In the genomic region with DNA sequence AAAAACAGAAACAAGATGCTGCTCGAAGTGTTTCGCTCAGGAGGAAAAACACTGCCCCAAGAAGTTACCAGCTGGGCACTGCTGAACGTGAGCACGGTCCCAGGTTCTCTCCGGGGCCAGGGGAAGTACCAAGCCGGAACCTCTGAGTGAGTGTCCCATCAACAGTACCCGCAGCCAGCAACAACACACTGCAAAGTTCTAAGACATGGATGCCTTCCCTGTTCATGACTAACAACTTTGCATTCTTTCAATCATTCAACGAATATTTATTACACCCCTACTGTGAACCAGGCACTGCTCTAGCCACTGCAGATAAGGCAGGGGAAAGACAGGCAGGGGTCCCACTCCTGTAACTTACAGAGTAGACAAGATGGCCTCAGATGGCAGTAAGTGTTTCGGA, we compare ENCODE assay signal across 19 cellular contexts.
DNase-seq lines count a peak whose midpoint lies in the region; ATAC-seq, FAIRE-seq and TF ChIP-seq lines count a peak whose summit lies in the region.
"Had no signal": no experiment of that assay in that cellular context is flagged by ENCODE, and none has a peak within 500 bp of the region (broad histone marks: within the 10 kb centered on the region; RNA-seq: fewer than 3 reads in every experiment).

No MANE protein-coding gene starts in this region.

- no TSS peak for BruUV-seq in PC-9 (replicated peaks; lab: Mats Ljungman, UMichigan)

- no peak overlapping the region for H3K4me3 Mint-ChIP-seq in astrocyte (ENCODE audit: unreplicated experiment)
- no peak overlapping the region for H3K4me3 Mint-ChIP-seq in stimulated activated naive B cell treated with anti-CD40 and anti-IgM and Interleukin-4, amounts not matched to agents 10 μg/mL and 1 μg/mL and 100 μg/mL, for 72 hours
- H3K4me3 Mint-ChIP-seq: activated CD4-positive, alpha-beta T cell treated with anti-CD3 and anti-CD28 coated beads, Interleukin-2, amount 10 ng/mL, durations not matched to agents 7 days and 5 days; activated T-cell treated with anti-CD3 and anti-CD28 coated beads, Interleukin-2, amount 50 U/mL, for 72 hours; CD8-positive, alpha-beta T cell; immature natural killer cell; stimulated activated effector memory CD8-positive, alpha-beta T cell treated with anti-CD3 and anti-CD28 coated beads, Interleukin-12 subunit alpha, Interleukin-12 subunit beta, amount 100 ng/mL, for 72 hours had no signal

- ATAC-seq in GM18907 (IDR thresholded peaks at IDR 0.05; ENCODE audit: unreplicated experiment) = peak; percentile 49
- peak; percentile 72 to 88 for ATAC-seq in stimulated activated naive B cell treated with anti-CD40 and anti-IgM and Interleukin-4, amounts not matched to agents 10 μg/mL and 1 μg/mL and 100 μg/mL, for 72 hours (replicated peaks)
- ATAC-seq: activated T-cell treated with anti-CD3 and anti-CD28 coated beads, Interleukin-2, amount 50 U/mL, for 72 hours; CD8-positive, alpha-beta T cell; stimulated activated effector memory CD8-positive, alpha-beta T cell treated with anti-CD3 and anti-CD28 coated beads, Interleukin-12 subunit alpha, Interleukin-12 subunit beta, amount 100 ng/mL, for 72 hours had no signal

- H3K36me3 ChIP-seq in astrocyte (ENCODE audit: insufficient read depth, low read length) (no peaks in the 10 kb centered on the region), Karpas-422 (ENCODE audit: insufficient read depth, low read length) (no peaks in the 10 kb centered on the region), PC-9 (ENCODE audit: low read depth) (no peaks in the 10 kb centered on the region)
- H3K36me3 ChIP-seq: vagina had no signal

- H3K27me3 Mint-ChIP-seq in astrocyte (ENCODE audit: low read depth, unreplicated experiment) = no peaks in the 10 kb centered on the region
- peaks cover 3 to 7% of the 10 kb centered on the region in 2 donors for H3K27me3 Mint-ChIP-seq in stimulated activated naive B cell treated with anti-CD40 and anti-IgM and Interleukin-4, amounts not matched to agents 10 μg/mL and 1 μg/mL and 100 μg/mL, for 72 hours
- H3K27me3 Mint-ChIP-seq: activated CD4-positive, alpha-beta T cell treated with anti-CD3 and anti-CD28 coated beads, Interleukin-2, amount 10 ng/mL, durations not matched to agents 7 days and 5 days had no signal

- POLR2A ChIA-PET in PC-9 (lab: Charles Lee; ENCODE audit: unreplicated experiment) = interaction anchor here (0.8 kb wide), 1 partner anchor 23 kb away, joined by 9 read pairs; no protein-coding TSS in a partner anchor

- intact Hi-C loops in PC-9 (cut with micrococcal nuclease; ENCODE audit: unreplicated experiment) = no loop called here

- no peak overlapping the region for H3K27ac Mint-ChIP-seq in astrocyte (ENCODE audit: unreplicated experiment)
- H3K27ac Mint-ChIP-seq in stimulated activated naive B cell treated with anti-CD40 and anti-IgM and Interleukin-4, amounts not matched to agents 10 μg/mL and 1 μg/mL and 100 μg/mL, for 72 hours = no peak overlapping the region
- H3K27ac Mint-ChIP-seq: activated CD4-positive, alpha-beta T cell treated with anti-CD3 and anti-CD28 coated beads, Interleukin-2, amount 10 ng/mL, durations not matched to agents 7 days and 5 days; activated T-cell treated with anti-CD3 and anti-CD28 coated beads, Interleukin-2, amount 50 U/mL, for 72 hours; CD8-positive, alpha-beta T cell had no signal

- peaks cover 7% of the 10 kb centered on the region for H3K4me1 Mint-ChIP-seq in astrocyte (ENCODE audit: low read depth, unreplicated experiment)
- H3K4me1 Mint-ChIP-seq in stimulated activated naive B cell treated with anti-CD40 and anti-IgM and Interleukin-4, amounts not matched to agents 10 μg/mL and 1 μg/mL and 100 μg/mL, for 72 hours = peaks cover 14 to 18% of the 10 kb centered on the region in 2 donors
- H3K4me1 Mint-ChIP-seq: immature natural killer cell; stimulated activated effector memory CD8-positive, alpha-beta T cell treated with anti-CD3 and anti-CD28 coated beads, Interleukin-12 subunit alpha, Interleukin-12 subunit beta, amount 100 ng/mL, for 72 hours had no signal

- H3K27ac ChIP-seq in astrocyte (ENCODE audit: low read depth, low read length) (peak overlapping the region; percentile 16), Karpas-422 (ENCODE audit: low read length) (no peak overlapping the region), PC-9 (no peak overlapping the region)
- H3K27ac ChIP-seq: vagina had no signal

- H3K9me3 ChIP-seq in astrocyte (ENCODE audit: insufficient read depth, low read depth, low read length) (no peaks in the 10 kb centered on the region), Karpas-422 (ENCODE audit: low read length) (no peaks in the 10 kb centered on the region), PC-9 (ENCODE audit: insufficient read depth, low read depth) (no peaks in the 10 kb centered on the region)
- H3K9me3 ChIP-seq: vagina had no signal

- peak; percentile 74 for FAIRE-seq in astrocyte (lab: Jason Lieb, UNC)
- FAIRE-seq: H1 had no signal

- TF ChIP-seq CTCF in astrocyte (IDR thresholded peaks at IDR 0.05; ENCODE audit: insufficient read depth, low read depth, low read length) (no peak), PC-9 (conservative IDR thresholded peaks at IDR 0.05) (no peak)

- H3K27me3 ChIP-seq in astrocyte (ENCODE audit: insufficient read depth, low read length) (no peaks in the 10 kb centered on the region), Karpas-422 (ENCODE audit: low read length) (no peaks in the 10 kb centered on the region), PC-9 (ENCODE audit: insufficient read depth, low read depth) (no peaks in the 10 kb centered on the region)
- H3K27me3 ChIP-seq: vagina had no signal

- no peaks in the 10 kb centered on the region for H4K20me1 ChIP-seq in astrocyte (ENCODE audit: insufficient read depth, low read length)
- peaks cover 64% of the 10 kb centered on the region for H4K20me1 ChIP-seq in Karpas-422 (ENCODE audit: insufficient read depth, low read depth, low read length)
- no peaks in the 10 kb centered on the region for H4K20me1 ChIP-seq in PC-9 (ENCODE audit: insufficient read depth)

- H3K4me3 ChIP-seq in astrocyte (ENCODE audit: insufficient read depth, low read depth, low read length) (no peak overlapping the region), Karpas-422 (ENCODE audit: low read length) (no peak overlapping the region), PC-9 (no peak overlapping the region)
- H3K4me3 ChIP-seq: vagina had no signal

- CTCF ChIA-PET in PC-9 (lab: Charles Lee) = no interaction called here

- peaks cover 6% of the 10 kb centered on the region for H3K36me3 Mint-ChIP-seq in astrocyte (ENCODE audit: low read depth, unreplicated experiment)
- peaks cover 8 to 15% of the 10 kb centered on the region in 2 donors for H3K36me3 Mint-ChIP-seq in stimulated activated naive B cell treated with anti-CD40 and anti-IgM and Interleukin-4, amounts not matched to agents 10 μg/mL and 1 μg/mL and 100 μg/mL, for 72 hours
- H3K36me3 Mint-ChIP-seq: stimulated activated effector memory CD8-positive, alpha-beta T cell treated with anti-CD3 and anti-CD28 coated beads, Interleukin-12 subunit alpha, Interleukin-12 subunit beta, amount 100 ng/mL, for 72 hours had no signal

- no peaks in the 10 kb centered on the region for H3F3A ChIP-seq in PC-9 (ENCODE audit: insufficient read depth, low read depth)

- no peaks in the 10 kb centered on the region for H3K9me3 Mint-ChIP-seq in astrocyte (ENCODE audit: unreplicated experiment)
- H3K9me3 Mint-ChIP-seq in stimulated activated naive B cell treated with anti-CD40 and anti-IgM and Interleukin-4, amounts not matched to agents 10 μg/mL and 1 μg/mL and 100 μg/mL, for 72 hours = no peaks in the 10 kb centered on the region
- H3K9me3 Mint-ChIP-seq: activated CD4-positive, alpha-beta T cell treated with anti-CD3 and anti-CD28 coated beads, Interleukin-2, amount 10 ng/mL, durations not matched to agents 7 days and 5 days; activated T-cell treated with anti-CD3 and anti-CD28 coated beads, Interleukin-2, amount 50 U/mL, for 72 hours; CD8-positive, alpha-beta T cell; immature natural killer cell; stimulated activated effector memory CD8-positive, alpha-beta T cell treated with anti-CD3 and anti-CD28 coated beads, Interleukin-12 subunit alpha, Interleukin-12 subunit beta, amount 100 ng/mL, for 72 hours had no signal

- H3K4me1 ChIP-seq in astrocyte (ENCODE audit: insufficient read depth, low read length) (peaks cover 26% of the 10 kb centered on the region), Karpas-422 (ENCODE audit: low read length) (no peaks in the 10 kb centered on the region), PC-9 (replicated peaks; ENCODE audit: insufficient read depth) (no peaks in the 10 kb centered on the region)

- DNase-seq in astrocyte (ENCODE audit: low read depth) (peak; percentile 63), kidney tubule cell (ENCODE audit: low spot score) (peak; percentile 27), Karpas-422 (no peak), DMS 273 treated with DMSO at 0.1 percent for 48 hours (lab: John Stamatoyannopoulos, UW) (no peak), PC-9 (no peak)
- no peak for DNase-seq in stimulated activated naive B cell treated with anti-CD40 and anti-IgM and Interleukin-4, amounts not matched to agents 10 μg/mL and 1 μg/mL and 100 μg/mL, for 72 hours
- DNase-seq: activated CD4-positive, alpha-beta T cell treated with anti-CD3 and anti-CD28 coated beads, Interleukin-2, amount 10 ng/mL, durations not matched to agents 7 days and 5 days; activated T-cell treated with anti-CD3 and anti-CD28 coated beads, Interleukin-2, amount 50 U/mL, for 72 hours; amygdala; CD8-positive, alpha-beta T cell; foreskin fibroblast; immature natural killer cell; NCI-H69; RPMI8226; stimulated activated CD4-positive, alpha-beta T cell treated with anti-CD3 and anti-CD28 coated beads, Interleukin-4, amount 100 ng/mL, for 4 hours had no signal

- no peaks in the 10 kb centered on the region for H3K9me2 ChIP-seq in Karpas-422 (replicated peaks; ENCODE audit: insufficient read depth, low read length)
- no peaks in the 10 kb centered on the region for H3K9me2 ChIP-seq in PC-9 (ENCODE audit: insufficient read depth)

- peak overlapping the region; percentile 29 for H3K9ac ChIP-seq in astrocyte (ENCODE audit: low read length)
- no peak overlapping the region for H3K9ac ChIP-seq in Karpas-422 (ENCODE audit: low read length)

- H2AFZ ChIP-seq in astrocyte (ENCODE audit: low read depth, low read length) (peak overlapping the region; percentile 57), Karpas-422 (ENCODE audit: low read length) (no peak overlapping the region), PC-9 (no peak overlapping the region)

- H3K4me2 ChIP-seq in astrocyte (ENCODE audit: low read length) (peak overlapping the region; percentile 74), Karpas-422 (ENCODE audit: low read depth, low read length, poor library complexity, severe bottlenecking) (no peak overlapping the region), PC-9 (no peak overlapping the region)

- peaks cover 8% of the 10 kb centered on the region for H3K79me2 ChIP-seq in astrocyte (ENCODE audit: insufficient read depth, low read length)
- H3K79me2 ChIP-seq in Karpas-422 (ENCODE audit: low read length) = no peaks in the 10 kb centered on the region
- no peaks in the 10 kb centered on the region for H3K79me2 ChIP-seq in PC-9 (ENCODE audit: low read depth)

Comparison
In these comparisons a context has a peak if more than half of its experiments do, and no peak if none do; other contexts are left out.
1. DNase-seq: peak in astrocyte (single experiment) and kidney tubule cell (single experiment); none in stimulated activated naive B cell treated with anti-CD40 and anti-IgM and Interleukin-4, amounts not matched to agents 10 μg/mL and 1 μg/mL and 100 μg/mL, for 72 hours (single experiment), Karpas-422 (single experiment), DMS 273 treated with DMSO at 0.1 percent for 48 hours (single experiment) and PC-9 (0 of 2).